25 cellular contexts compared by ENCODE assay signal in the genomic region with DNA sequence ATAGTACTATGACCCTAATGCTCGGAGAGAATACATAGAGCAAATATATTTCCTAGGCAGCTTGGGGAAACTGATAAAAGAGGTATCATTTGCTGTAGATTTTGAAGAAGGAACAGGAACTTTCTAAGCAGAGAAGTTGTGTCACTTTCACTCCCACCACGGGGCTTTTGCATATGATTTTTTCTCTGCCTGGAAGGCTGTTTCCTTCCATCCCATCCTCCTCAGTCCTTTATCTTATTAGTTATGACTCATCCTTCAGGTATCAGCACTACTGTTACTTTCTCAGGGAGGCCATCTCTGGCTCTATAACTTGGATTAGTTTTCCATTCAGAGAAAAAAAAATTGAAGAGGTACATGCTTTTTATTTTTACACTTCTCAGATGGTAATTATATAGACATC.
"Had no signal": no experiment of that assay in that cellular context is flagged by ENCODE, and none has a peak within 500 bp of the region (broad histone marks: within the 10 kb centered on the region; RNA-seq: fewer than 3 reads in every experiment).

No MANE protein-coding gene starts in this region.

- H3K27ac ChIP-seq: coronary artery, esophagus squamous epithelium, gastroesophageal sphincter, lower lobe of right lung, neutrophil, pancreas, upper lobe of left lung had no signal

- H3K9me3 ChIP-seq: esophagus squamous epithelium, gastroesophageal sphincter, neutrophil, pancreas, upper lobe of left lung had no signal

- H3K4me3 ChIP-seq: coronary artery, esophagus squamous epithelium, gastroesophageal sphincter, lower lobe of right lung, pancreas, upper lobe of left lung had no signal

- DNase-seq: activated B cell treated with CpG ODN at 0.5 μM for 24 hours; activated CD4-positive, alpha-beta T cell treated with anti-CD3 and anti-CD28 coated beads for 36 hours; activated CD4-positive, alpha-beta T cell treated with anti-CD3 and anti-CD28 coated beads, Interleukin-2, amount 50 U/mL, for 48 hours; activated CD8-positive, alpha-beta memory T cell treated with anti-CD3 and anti-CD28 coated beads, Interleukin-2, amount 50 U/mL, for 48 hours; activated naive CD4-positive, alpha-beta T cell treated with Interleukin-2 at 50 U/mL for 16 hours; activated naive CD8-positive, alpha-beta T cell treated with anti-CD3 and anti-CD28 coated beads for 36 hours; activated T-cell treated with anti-CD3 and anti-CD28 coated beads, Interleukin-2, amount 50 U/mL, for 4 hours; amniotic stem cell; cerebellar nuclear complex; esophagus squamous epithelium; head of caudate nucleus; kidney; lower lobe of right lung; midbrain; natural killer cell; pancreas; right cardiac atrium; stimulated activated CD4-positive, alpha-beta T cell treated with anti-CD3 and anti-CD28 coated beads, Interleukin-4, amount 100 ng/mL, for 4 hours; stimulated activated naive CD8-positive, alpha-beta T cell treated with anti-CD3 and anti-CD28 coated beads, Interleukin-15, Interleukin-2, amounts not matched to agents 100 U/mL and 50 U/mL, for 24 hours; T-helper 9 cell; upper lobe of left lung had no signal

- ATAC-seq: activated CD4-positive, alpha-beta T cell treated with anti-CD3 and anti-CD28 coated beads for 36 hours; activated T-cell treated with anti-CD3 and anti-CD28 coated beads, Interleukin-2, amount 50 U/mL, for 4 hours; gastroesophageal sphincter; lower lobe of right lung; natural killer cell; pancreas; right cardiac atrium; stimulated activated naive CD8-positive, alpha-beta T cell treated with anti-CD3 and anti-CD28 coated beads, Interleukin-15, Interleukin-2, amounts not matched to agents 100 U/mL and 50 U/mL, for 24 hours had no signal

- FAIRE-seq: bronchial epithelial cell, kidney, pancreas had no signal

- H3K27me3 ChIP-seq: esophagus squamous epithelium, gastroesophageal sphincter, neutrophil, pancreas, upper lobe of left lung had no signal

- H3K36me3 ChIP-seq: esophagus squamous epithelium, gastroesophageal sphincter, lower lobe of right lung, neutrophil, pancreas, upper lobe of left lung had no signal

- H3K4me1 ChIP-seq: esophagus squamous epithelium, gastroesophageal sphincter, lower lobe of right lung, pancreas, upper lobe of left lung had no signal
